13 cellular contexts compared by ENCODE assay signal in the genomic region with DNA sequence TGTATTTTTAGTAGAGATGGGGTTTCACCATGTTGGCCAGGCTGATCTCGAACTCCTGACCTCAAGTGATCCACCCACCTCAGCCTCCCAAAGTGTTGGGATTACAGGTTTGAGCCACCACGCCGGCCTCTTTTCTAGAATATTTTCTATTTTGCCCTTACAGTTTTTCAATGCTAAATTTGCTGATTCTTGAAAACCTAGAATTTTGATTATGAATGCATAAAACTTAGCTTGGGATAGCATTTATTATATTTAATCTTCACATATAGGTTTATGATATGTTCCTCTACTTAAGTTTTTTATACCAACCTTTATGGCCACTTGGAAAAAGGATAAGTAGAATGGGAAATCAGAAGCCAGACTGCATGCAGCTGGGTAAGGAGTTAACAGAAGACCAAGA. TPM values are rescaled to one million over a fixed set of nuclear protein-coding genes. Genes with fewer than 3 reads are reported as not detected.
DNase-seq lines count a peak whose midpoint lies in the region; ATAC-seq and TF ChIP-seq lines count a peak whose summit lies in the region.
"Had no signal": no experiment of that assay in that cellular context is flagged by ENCODE, and none has a peak within 500 bp of the region (broad histone marks: within the 10 kb centered on the region; RNA-seq: fewer than 3 reads in every experiment).

No MANE protein-coding gene starts in this region.

- H3K36me3 Mint-ChIP-seq in activated CD4-positive, alpha-beta T cell treated with anti-CD3 and anti-CD28 coated beads, Interleukin-2, amount 10 ng/mL, durations not matched to agents 24 days and 14 days (ENCODE audit: low read depth): peaks cover 23% of the 10 kb centered on the region

- H3K4me3 ChIP-seq in PC-3 (ENCODE audit: low read length) (peak overlapping the region; percentile 86), dorsolateral prefrontal cortex (peak overlapping the region in 31 of 59 donors; percentile 71 to 99 (median 93)), parathyroid adenoma (ENCODE audit: low read depth, low read length) (no peak overlapping the region)

- 0 out of 2 replicates have a peak, but pooled peaks cover 4% of the 10 kb centered on the region for H4K20me1 ChIP-seq in PC-3 (ENCODE audit: low read length)

- peak overlapping the region; percentile 90 for H3K4me2 ChIP-seq in PC-3 (ENCODE audit: low read length)
- peak overlapping the region; percentile 1 for H3K4me2 ChIP-seq in parathyroid adenoma (ENCODE audit: low read length)

- H3K4me1 ChIP-seq in PC-3 (ENCODE audit: insufficient read depth, low read length) (peaks cover 25% of the 10 kb centered on the region), parathyroid adenoma (peaks cover 26% of the 10 kb centered on the region)

- no peaks in the 10 kb centered on the region for H3K9me3 Mint-ChIP-seq in activated CD4-positive, alpha-beta T cell treated with anti-CD3 and anti-CD28 coated beads, Interleukin-2, amount 10 ng/mL, durations not matched to agents 24 days and 14 days

- no peaks in the 10 kb centered on the region for H3K36me3 ChIP-seq in PC-3 (ENCODE audit: low read depth, low read length)
- H3K36me3 ChIP-seq in parathyroid adenoma (ENCODE audit: control insufficient read depth, insufficient read depth, low read length): no peaks in the 10 kb centered on the region
- H3K36me3 ChIP-seq: transverse colon had no signal

- peak overlapping the region; percentile 97 for H3K4me3 Mint-ChIP-seq in activated CD4-positive, alpha-beta T cell treated with anti-CD3 and anti-CD28 coated beads, Interleukin-2, amount 10 ng/mL, durations not matched to agents 24 days and 14 days

- no peaks in the 10 kb centered on the region for H3K27me3 ChIP-seq in PC-3 (ENCODE audit: low read length)
- H3K27me3 ChIP-seq in dorsolateral prefrontal cortex: no peaks in the 10 kb centered on the region
- no peaks in the 10 kb centered on the region for H3K27me3 ChIP-seq in parathyroid adenoma (ENCODE audit: control insufficient read depth, insufficient read depth, low read length)
- H3K27me3 ChIP-seq: transverse colon had no signal

- POLR2A ChIA-PET in PC-3 (lab: Charles Lee; ENCODE audit: unreplicated experiment): no interaction called here

- H2AFZ ChIP-seq in PC-3 (ENCODE audit: low read length) (no peak overlapping the region), parathyroid adenoma (no peak overlapping the region)

- no peaks in the 10 kb centered on the region for H3F3A ChIP-seq in PC-3 (ENCODE audit: low read length, unreplicated experiment)

- H3K27ac ChIP-seq in PC-3 (ENCODE audit: low read length): no peak overlapping the region
- peak overlapping the region in 7 of 59 donors; percentile 1 to 95 (median 89) for H3K27ac ChIP-seq in dorsolateral prefrontal cortex
- no peak overlapping the region for H3K27ac ChIP-seq in parathyroid adenoma

- in situ Hi-C loops in GM13977 (cut with MboI; ENCODE audit: low pct_unique_long_range_greater_than_20kb, low sequenced_read_pairs, unreplicated experiment): loop anchor here (10.0 kb wide), 1 partner anchor 119 kb away; no protein-coding TSS in a partner anchor

- H3K79me2 ChIP-seq in PC-3 (ENCODE audit: low read length) (peaks cover 55% of the 10 kb centered on the region), parathyroid adenoma (peaks cover 8% of the 10 kb centered on the region)

- H3K9ac ChIP-seq in PC-3 (ENCODE audit: low read length) (no peak overlapping the region), parathyroid adenoma (no peak overlapping the region)

- intact Hi-C loops in activated CD4-positive, alpha-beta T cell treated with anti-CD3 and anti-CD28 coated beads, Interleukin-2, amount 10 ng/mL, durations not matched to agents 24 days and 14 days (cut with micrococcal nuclease): loop anchor here (5.0 kb wide), 3 partner anchors 101 to 226 kb away; no protein-coding TSS in a partner anchor
- intact Hi-C loops in PC-3 (cut with micrococcal nuclease) (no loop called here), dorsolateral prefrontal cortex (cut with DNase I) (no loop called here), left ventricle myocardium superior (cut with micrococcal nuclease) (no loop called here)

- no peak for TF ChIP-seq CTCF in PC-3 (conservative IDR thresholded peaks at IDR 0.05; ENCODE audit: low read depth, low read length)
- TF ChIP-seq CTCF in dorsolateral prefrontal cortex (IDR thresholded peaks at IDR 0.05 in 54 of 56, conservative IDR thresholded peaks at IDR 0.05 in 2 of 56; ENCODE audit: low read depth in 1 of 56, partially characterized antibody in 56 of 56): no peak
- TF ChIP-seq CTCF in parathyroid adenoma (IDR thresholded peaks at IDR 0.05): no peak
- TF ChIP-seq CTCF in GM13977 (IDR thresholded peaks at IDR 0.05; ENCODE audit: extremely low read depth, insufficient read depth, missing control alignments): no peak

- H3K4me1 Mint-ChIP-seq in activated CD4-positive, alpha-beta T cell treated with anti-CD3 and anti-CD28 coated beads, Interleukin-2, amount 10 ng/mL, durations not matched to agents 24 days and 14 days: peaks cover 35% of the 10 kb centered on the region

- no TSS peak for BruUV-seq in PC-3 (replicated peaks; lab: Mats Ljungman, UMichigan)

- CTCF ChIA-PET in PC-3 (lab: Charles Lee): no interaction called here

- DNase-seq in activated CD4-positive, alpha-beta T cell treated with anti-CD3 and anti-CD28 coated beads, Interleukin-2, amount 10 ng/mL, durations not matched to agents 24 days and 14 days: no peak
- DNase-seq in activated CD4-positive, alpha-beta T cell treated with anti-CD3 and anti-CD28 coated beads, Interleukin-2, amount 50 U/mL, for 1 hour: no peak
- DNase-seq in PC-3 (no peak), dorsolateral prefrontal cortex (no peak), GM13977 (ENCODE audit: low spot score) (no peak), left ventricle myocardium superior (no peak)
- DNase-seq: ACHN; activated CD8-positive, alpha-beta memory T cell treated with anti-CD3 and anti-CD28 coated beads, Interleukin-2, amount 50 U/mL, for 4 hours; Kasumi-1; NCI-H2171; transverse colon had no signal

- H3K9me3 ChIP-seq in PC-3 (ENCODE audit: low read length) (no peaks in the 10 kb centered on the region), parathyroid adenoma (ENCODE audit: control insufficient read depth, low read length) (no peaks in the 10 kb centered on the region)
- H3K9me3 ChIP-seq: transverse colon had no signal

- H3K9me2 ChIP-seq in PC-3 (replicated peaks; ENCODE audit: low read length): no peaks in the 10 kb centered on the region

- H3K27me3 Mint-ChIP-seq in activated CD4-positive, alpha-beta T cell treated with anti-CD3 and anti-CD28 coated beads, Interleukin-2, amount 10 ng/mL, durations not matched to agents 24 days and 14 days: no peaks in the 10 kb centered on the region

- H3K27ac Mint-ChIP-seq in activated CD4-positive, alpha-beta T cell treated with anti-CD3 and anti-CD28 coated beads, Interleukin-2, amount 10 ng/mL, durations not matched to agents 24 days and 14 days: no peak overlapping the region

- ATAC-seq in PC-3 (no peak), HG02678 (IDR thresholded peaks at IDR 0.05; ENCODE audit: unreplicated experiment) (no peak), left ventricle myocardium superior (no peak)

RNA-seq across cellular contexts. Expression of a gene that starts 2.1 kb away (rescaled TPM):
- total RNA-seq in activated CD4-positive, alpha-beta T cell treated with anti-CD3 and anti-CD28 coated beads, Interleukin-2, amount 10 ng/mL, durations not matched to agents 24 days and 14 days: 9.7 and 10.3 TPM in 2 replicates
- total RNA-seq in PC-3 (2014; rRNA removed) (6.9 and 8.1 TPM in 2 replicates), dorsolateral prefrontal cortex (10 to 100 TPM in 81 of 120 experiments, 1 to 10 TPM in 39; 5.2 to 17.8 (median 11.1) TPM), left ventricle myocardium superior (8.1 TPM)

RNA-seq across cellular contexts. Expression of a gene that starts 2.5 kb away (rescaled TPM):
- total RNA-seq in activated CD4-positive, alpha-beta T cell treated with anti-CD3 and anti-CD28 coated beads, Interleukin-2, amount 10 ng/mL, durations not matched to agents 24 days and 14 days: 31.5 and 32.1 TPM in 2 replicates
- total RNA-seq in PC-3 (2014; rRNA removed): 13.9 and 20.4 TPM in 2 replicates
- total RNA-seq in dorsolateral prefrontal cortex: 10 to 100 TPM; 16.2 to 37.6 (median 25.4) TPM
- total RNA-seq in left ventricle myocardium superior: 22.3 TPM
